ENCODE assay signal across 2 cellular contexts in the genomic region with DNA sequence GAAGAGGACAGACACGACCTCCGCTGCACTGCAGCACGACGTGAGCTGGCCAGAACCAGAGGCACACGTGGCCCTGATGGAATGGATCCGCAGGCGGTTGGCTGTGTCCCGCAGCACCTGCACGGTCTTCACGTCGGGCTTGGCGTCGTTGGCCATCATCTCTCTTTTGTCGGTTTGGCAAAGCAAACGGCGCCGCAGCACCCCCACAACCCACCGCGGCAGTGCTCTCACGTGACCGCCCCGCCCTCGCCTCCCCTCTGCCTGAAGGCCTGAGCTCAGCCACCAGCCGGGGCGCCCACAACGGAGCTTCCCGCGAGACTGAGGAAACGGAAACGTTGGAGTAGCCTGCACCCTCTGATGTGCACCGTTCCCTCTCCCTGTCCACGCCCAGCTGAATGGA.
TF ChIP-seq lines count a peak whose summit lies in the region.

A gene with protein sequence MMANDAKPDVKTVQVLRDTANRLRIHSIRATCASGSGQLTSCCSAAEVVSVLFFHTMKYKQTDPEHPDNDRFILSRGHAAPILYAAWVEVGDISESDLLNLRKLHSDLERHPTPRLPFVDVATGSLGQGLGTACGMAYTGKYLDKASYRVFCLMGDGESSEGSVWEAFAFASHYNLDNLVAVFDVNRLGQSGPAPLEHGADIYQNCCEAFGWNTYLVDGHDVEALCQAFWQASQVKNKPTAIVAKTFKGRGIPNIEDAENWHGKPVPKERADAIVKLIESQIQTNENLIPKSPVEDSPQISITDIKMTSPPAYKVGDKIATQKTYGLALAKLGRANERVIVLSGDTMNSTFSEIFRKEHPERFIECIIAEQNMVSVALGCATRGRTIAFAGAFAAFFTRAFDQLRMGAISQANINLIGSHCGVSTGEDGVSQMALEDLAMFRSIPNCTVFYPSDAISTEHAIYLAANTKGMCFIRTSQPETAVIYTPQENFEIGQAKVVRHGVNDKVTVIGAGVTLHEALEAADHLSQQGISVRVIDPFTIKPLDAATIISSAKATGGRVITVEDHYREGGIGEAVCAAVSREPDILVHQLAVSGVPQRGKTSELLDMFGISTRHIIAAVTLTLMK (minus strand): TSS at position 179 of the 400 bp plus-strand sequence. CDS start 20 bp downstream, at position 159.

TF ChIP-seq in IMR-90, 13 proteins besides CTCF, POLR2A, EP300 and RAD21:
- no peak for TF ChIP-seq MAZ (IDR thresholded peaks at IDR 0.05; ENCODE audit: borderline replicate concordance, low read depth, low read length)
- no peak for TF ChIP-seq MAFK (IDR thresholded peaks at IDR 0.05; ENCODE audit: low read depth, low read length)
- no peak for TF ChIP-seq MXI1 (IDR thresholded peaks at IDR 0.05; ENCODE audit: borderline replicate concordance, low read depth, low read length)
- TF ChIP-seq, protein P1, sequence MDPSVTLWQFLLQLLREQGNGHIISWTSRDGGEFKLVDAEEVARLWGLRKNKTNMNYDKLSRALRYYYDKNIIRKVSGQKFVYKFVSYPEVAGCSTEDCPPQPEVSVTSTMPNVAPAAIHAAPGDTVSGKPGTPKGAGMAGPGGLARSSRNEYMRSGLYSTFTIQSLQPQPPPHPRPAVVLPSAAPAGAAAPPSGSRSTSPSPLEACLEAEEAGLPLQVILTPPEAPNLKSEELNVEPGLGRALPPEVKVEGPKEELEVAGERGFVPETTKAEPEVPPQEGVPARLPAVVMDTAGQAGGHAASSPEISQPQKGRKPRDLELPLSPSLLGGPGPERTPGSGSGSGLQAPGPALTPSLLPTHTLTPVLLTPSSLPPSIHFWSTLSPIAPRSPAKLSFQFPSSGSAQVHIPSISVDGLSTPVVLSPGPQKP (IDR thresholded peaks at IDR 0.05; ENCODE audit: borderline replicate concordance, low read depth, low read length): no peak
- TF ChIP-seq CHD1 (IDR thresholded peaks at IDR 0.05; ENCODE audit: low read depth, low read length): no peak
- TF ChIP-seq, protein P2, sequence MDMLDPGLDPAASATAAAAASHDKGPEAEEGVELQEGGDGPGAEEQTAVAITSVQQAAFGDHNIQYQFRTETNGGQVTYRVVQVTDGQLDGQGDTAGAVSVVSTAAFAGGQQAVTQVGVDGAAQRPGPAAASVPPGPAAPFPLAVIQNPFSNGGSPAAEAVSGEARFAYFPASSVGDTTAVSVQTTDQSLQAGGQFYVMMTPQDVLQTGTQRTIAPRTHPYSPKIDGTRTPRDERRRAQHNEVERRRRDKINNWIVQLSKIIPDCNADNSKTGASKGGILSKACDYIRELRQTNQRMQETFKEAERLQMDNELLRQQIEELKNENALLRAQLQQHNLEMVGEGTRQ (IDR thresholded peaks at IDR 0.05; ENCODE audit: low read depth, low read length): no peak
- no peak for TF ChIP-seq CEBPB (IDR thresholded peaks at IDR 0.05; ENCODE audit: low read depth, low read length)
- no peak for TF ChIP-seq RFX5 (IDR thresholded peaks at IDR 0.05; ENCODE audit: low read depth, low read length)
- TF ChIP-seq NFE2L2 (IDR thresholded peaks at IDR 0.05; ENCODE audit: low read depth, low read length): no peak
- no peak for TF ChIP-seq BHLHE40 (IDR thresholded peaks at IDR 0.05; ENCODE audit: low read depth, low read length)
- TF ChIP-seq SMC3 (IDR thresholded peaks at IDR 0.05; ENCODE audit: low read depth, low read length): no peak
- TF ChIP-seq RCOR1 (IDR thresholded peaks at IDR 0.05; ENCODE audit: insufficient replicate concordance, low read length): no peak

TF ChIP-seq in WTC11, 78 proteins besides CTCF, POLR2A, EP300 and RAD21:
- no peak for TF ChIP-seq ZNF416 (CRISPR knock-in tag; IDR thresholded peaks at IDR 0.05)
- TF ChIP-seq TEAD4 (CRISPR knock-in tag; IDR thresholded peaks at IDR 0.05): no peak
- TF ChIP-seq, protein P3, sequence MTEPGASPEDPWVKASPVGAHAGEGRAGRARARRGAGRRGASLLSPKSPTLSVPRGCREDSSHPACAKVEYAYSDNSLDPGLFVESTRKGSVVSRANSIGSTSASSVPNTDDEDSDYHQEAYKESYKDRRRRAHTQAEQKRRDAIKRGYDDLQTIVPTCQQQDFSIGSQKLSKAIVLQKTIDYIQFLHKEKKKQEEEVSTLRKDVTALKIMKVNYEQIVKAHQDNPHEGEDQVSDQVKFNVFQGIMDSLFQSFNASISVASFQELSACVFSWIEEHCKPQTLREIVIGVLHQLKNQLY (CRISPR knock-in tag; IDR thresholded peaks at IDR 0.05): no peak
- TF ChIP-seq, protein P4, sequence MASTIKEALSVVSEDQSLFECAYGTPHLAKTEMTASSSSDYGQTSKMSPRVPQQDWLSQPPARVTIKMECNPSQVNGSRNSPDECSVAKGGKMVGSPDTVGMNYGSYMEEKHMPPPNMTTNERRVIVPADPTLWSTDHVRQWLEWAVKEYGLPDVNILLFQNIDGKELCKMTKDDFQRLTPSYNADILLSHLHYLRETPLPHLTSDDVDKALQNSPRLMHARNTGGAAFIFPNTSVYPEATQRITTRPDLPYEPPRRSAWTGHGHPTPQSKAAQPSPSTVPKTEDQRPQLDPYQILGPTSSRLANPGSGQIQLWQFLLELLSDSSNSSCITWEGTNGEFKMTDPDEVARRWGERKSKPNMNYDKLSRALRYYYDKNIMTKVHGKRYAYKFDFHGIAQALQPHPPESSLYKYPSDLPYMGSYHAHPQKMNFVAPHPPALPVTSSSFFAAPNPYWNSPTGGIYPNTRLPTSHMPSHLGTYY (CRISPR knock-in tag; IDR thresholded peaks at IDR 0.05): no peak
- no peak for TF ChIP-seq TEAD1 (CRISPR knock-in tag; IDR thresholded peaks at IDR 0.05)
- TF ChIP-seq ZBTB21 (CRISPR knock-in tag; IDR thresholded peaks at IDR 0.05; ENCODE audit: borderline replicate concordance): 0 out of 2 replicates have a peak, but pooled peaks have one; percentile 30
- no peak for TF ChIP-seq ZNF219 (CRISPR knock-in tag; IDR thresholded peaks at IDR 0.05; ENCODE audit: borderline replicate concordance)
- TF ChIP-seq NFE2L1 (CRISPR knock-in tag; IDR thresholded peaks at IDR 0.05): no peak
